11 cellular contexts compared by ENCODE assay signal in the genomic region with DNA sequence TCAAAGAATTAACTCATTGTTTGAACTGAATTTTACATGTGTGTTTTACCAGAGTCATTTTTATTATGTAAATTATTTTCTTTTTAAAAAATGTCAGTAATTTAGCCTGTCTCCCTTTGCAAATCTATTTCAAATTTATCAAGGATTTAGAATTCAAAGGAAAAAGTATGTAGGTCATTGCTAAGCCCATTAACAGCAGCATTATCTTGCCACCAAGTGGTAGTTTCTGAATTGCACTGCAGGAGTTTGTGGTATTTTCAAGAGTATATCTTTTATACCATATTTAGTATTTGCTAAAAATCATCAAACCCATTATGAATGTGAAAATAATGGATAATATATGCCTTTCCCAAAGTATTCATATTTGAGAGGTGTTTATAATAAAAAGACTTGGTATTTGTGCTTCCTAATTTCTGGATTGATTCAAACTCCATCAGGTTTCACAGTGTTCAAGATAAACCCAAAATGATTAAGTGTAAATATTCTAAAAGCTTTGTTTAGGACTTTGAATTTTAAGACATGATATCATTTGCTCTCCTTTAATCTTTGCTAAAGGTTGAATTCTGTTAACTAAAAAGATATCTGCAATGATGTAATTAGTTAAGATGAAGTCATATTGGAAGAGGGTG.
DNase-seq lines count a peak whose midpoint lies in the region; ATAC-seq, FAIRE-seq and TF ChIP-seq lines count a peak whose summit lies in the region.
"Had no signal": no experiment of that assay in that cellular context is flagged by ENCODE, and none has a peak within 500 bp of the region (broad histone marks: within the 10 kb centered on the region; RNA-seq: fewer than 3 reads in every experiment).

No MANE protein-coding gene starts in this region.

- DNase-seq in D721Med (ENCODE audit: insufficient read length, low spot score), result no peak
- peak; percentile 30 for DNase-seq in NCI-H146 treated with DMSO at 0.1 percent for 48 hours (lab: John Stamatoyannopoulos, UW; ENCODE audit: unreplicated experiment)
- DNase-seq in astrocyte of the spinal cord (ENCODE audit: low read depth, low spot score), result peak; percentile 8
- no peak for DNase-seq in left lobe of liver (ENCODE audit: low spot score)
- no peak for DNase-seq in activated CD4-positive, alpha-beta T cell treated with anti-CD3 and anti-CD28 coated beads, Interleukin-2, amount 50 U/mL, for 4 hours
- DNase-seq in epidermal melanocyte (ENCODE audit: insufficient read length, low spot score), result no peak
- no peak for DNase-seq in activated CD4-positive, alpha-beta T cell treated with anti-CD3 and anti-CD28 coated beads for 1 hour
- DNase-seq: activated T-cell treated with anti-CD3 and anti-CD28 coated beads, Interleukin-2, amount 50 U/mL, for 4 hours had no signal

- TF ChIP-seq CTCF in D721Med (IDR thresholded peaks at IDR 0.05; ENCODE audit: insufficient read depth, missing control alignments) (peak; percentile 57), astrocyte of the spinal cord (IDR thresholded peaks at IDR 0.05; ENCODE audit: low read depth, low read length) (peak; percentile 26)

- ATAC-seq in left lobe of liver, result peak; percentile 80
- ATAC-seq in HG03097 (IDR thresholded peaks at IDR 0.05; ENCODE audit: low FRiP score, unreplicated experiment), result no peak
- ATAC-seq: activated T-cell treated with anti-CD3 and anti-CD28 coated beads, Interleukin-2, amount 50 U/mL, for 4 hours; K562 had no signal

- in situ Hi-C loops in astrocyte of the spinal cord (cut with HindIII; ENCODE audit: low sequenced_read_pairs), result no loop called here

- no peak overlapping the region for H3K4me3 ChIP-seq in astrocyte of the spinal cord (ENCODE audit: low read depth, low read length)
- H3K4me3 ChIP-seq: K562 had no signal

- FAIRE-seq in D721Med (lab: Jason Lieb, UNC), result peak; percentile 21
- FAIRE-seq: endothelial cell of umbilical vein, K562 had no signal

Comparison
In these comparisons a context has a peak if more than half of its experiments do, and no peak if none do; other contexts are left out.
1. DNase-seq: peak in NCI-H146 treated with DMSO at 0.1 percent for 48 hours (single experiment) and astrocyte of the spinal cord (single experiment); none in D721Med (single experiment), left lobe of liver (single experiment), activated CD4-positive, alpha-beta T cell treated with anti-CD3 and anti-CD28 coated beads, Interleukin-2, amount 50 U/mL, for 4 hours (0 of 2), epidermal melanocyte (single experiment) and activated CD4-positive, alpha-beta T cell treated with anti-CD3 and anti-CD28 coated beads for 1 hour (single experiment).